ENCODE assay signal across 8 cellular contexts in genomic region chr6:29941916-29942274, GRCh38.
A peak's percentile ranks its signal among the peaks of the same experiment; 100 is the strongest.
DNase-seq lines count a peak whose midpoint lies in the region; ATAC-seq and TF ChIP-seq lines count a peak whose summit lies in the region.

No MANE protein-coding gene starts in this region.

- TF ChIP-seq CTCF in GM12865 (IDR thresholded peaks at IDR 0.05; ENCODE audit: insufficient read depth, low read depth, low read length, missing control alignments), result no peak
- no peak for TF ChIP-seq CTCF in foreskin fibroblast (IDR thresholded peaks at IDR 0.05; ENCODE audit: low read depth, low read length)

- H3K9ac ChIP-seq in SK-N-MC (ENCODE audit: insufficient read length) (peak overlapping the region; percentile 69), rectal smooth muscle tissue (ENCODE audit: low read length) (peak overlapping the region; percentile 58)

- H3K27ac ChIP-seq in SK-N-MC (no peak overlapping the region), rectal smooth muscle tissue (ENCODE audit: low read depth, low read length) (peak overlapping the region; percentile 78)

- no peaks in the 10 kb centered on the region for H3K9me3 ChIP-seq in SK-N-MC (ENCODE audit: low read depth, low read length)

- ATAC-seq in GM19023 (IDR thresholded peaks at IDR 0.05; ENCODE audit: unreplicated experiment), result no peak
- ATAC-seq in GM18868 (IDR thresholded peaks at IDR 0.05; ENCODE audit: unreplicated experiment), result no peak
- no peak for ATAC-seq in HG02642 (IDR thresholded peaks at IDR 0.05; ENCODE audit: poor library complexity, unreplicated experiment)

- no peaks in the 10 kb centered on the region; the same call in 1 of the 2 replicates for H3K36me3 ChIP-seq in SK-N-MC (ENCODE audit: insufficient read depth, low read length)
- peaks cover 7% of the 10 kb centered on the region for H3K36me3 ChIP-seq in rectal smooth muscle tissue (ENCODE audit: control insufficient read depth, insufficient read depth, low read length)

- peaks cover 3% of the 10 kb centered on the region for H3K4me1 ChIP-seq in rectal smooth muscle tissue (ENCODE audit: control insufficient read depth, insufficient read depth, low read length)

- H3K27me3 ChIP-seq in rectal smooth muscle tissue (ENCODE audit: control insufficient read depth, insufficient read depth, low read length), result no peaks in the 10 kb centered on the region

- H3K4me3 ChIP-seq in GM12865 (ENCODE audit: low read depth, low read length), result peak overlapping the region; percentile 94
- peak overlapping the region; percentile 83 for H3K4me3 ChIP-seq in SK-N-MC
- H3K4me3 ChIP-seq in foreskin fibroblast (ENCODE audit: low read depth in 1 of 2, low read length in 2 of 2), result peak overlapping the region; percentile 69 to 82
- H3K4me3 ChIP-seq in rectal smooth muscle tissue (ENCODE audit: low read length), result peak overlapping the region; percentile 52

- DNase-seq in GM12865 (ENCODE audit: low read depth) (no peak), SK-N-MC (ENCODE audit: low read depth, low spot score) (no peak), foreskin fibroblast (no peak), GM19240 (ENCODE audit: insufficient read length, low spot score) (no peak)
